ENCODE assay signal across 8 cellular contexts in the genomic region with DNA sequence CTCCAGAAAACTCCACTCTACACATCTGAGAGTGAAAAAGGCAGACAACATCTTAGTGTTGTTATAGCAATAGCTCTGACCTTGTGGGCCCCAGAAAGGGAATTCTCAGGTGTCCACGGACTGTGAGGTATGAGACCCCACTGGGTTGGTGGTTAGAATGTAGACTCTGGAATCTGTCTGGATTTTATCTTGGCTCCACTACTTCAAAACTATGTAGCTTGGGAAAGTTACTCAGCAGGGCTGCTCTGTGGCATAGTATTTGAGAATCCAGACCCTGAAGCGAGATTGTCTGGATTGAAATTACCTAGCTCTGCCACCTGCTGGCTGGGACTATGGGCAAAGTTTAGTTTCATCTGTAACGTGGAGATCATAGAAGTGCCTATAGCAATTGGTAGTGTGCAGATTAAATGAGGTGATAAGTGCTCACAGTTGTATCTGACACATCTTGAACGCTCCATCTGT. TPM values are rescaled to one million over a fixed set of nuclear protein-coding genes. Genes with fewer than 3 reads are reported as not detected.
A peak's percentile ranks its signal among the peaks of the same experiment; 100 is the strongest.
DNase-seq lines count a peak whose midpoint lies in the region; ATAC-seq and TF ChIP-seq lines count a peak whose summit lies in the region.

No MANE protein-coding gene starts in this region.

- no peak overlapping the region for H2AFZ ChIP-seq in GM23338

- no peaks in the 10 kb centered on the region for H3K36me3 Mint-ChIP-seq in GM23338 (ENCODE audit: low read depth)
- H3K36me3 Mint-ChIP-seq in naive thymus-derived CD4-positive, alpha-beta T cell = peaks cover 0 to 6% (median 0%) of the 10 kb centered on the region in 5 donors

- peaks cover 9% of the 10 kb centered on the region; the same call in 1 of the 2 replicates for H3K79me2 ChIP-seq in GM23338 (replicated peaks; ENCODE audit: insufficient read depth)

- H3K27ac Mint-ChIP-seq in GM23338 = no peak overlapping the region
- H3K27ac Mint-ChIP-seq in naive thymus-derived CD4-positive, alpha-beta T cell = peak overlapping the region; percentile 17 to 87 (median 34)

- H3K27me3 Mint-ChIP-seq in GM23338 (ENCODE audit: insufficient read depth, low read depth, poor library complexity) = peaks cover 54% of the 10 kb centered on the region
- no peaks in the 10 kb centered on the region for H3K27me3 Mint-ChIP-seq in naive thymus-derived CD4-positive, alpha-beta T cell

- H3K9me3 ChIP-seq in naive thymus-derived CD4-positive, alpha-beta T cell (ENCODE audit: control insufficient read depth in 2 of 3, low read length in 3 of 3) = no peaks in the 10 kb centered on the region

- H3K9me2 ChIP-seq in GM23338 (ENCODE audit: insufficient read depth) = no peaks in the 10 kb centered on the region

- peaks cover 14% of the 10 kb centered on the region for H3K4me1 Mint-ChIP-seq in GM23338
- H3K4me1 Mint-ChIP-seq in naive thymus-derived CD4-positive, alpha-beta T cell = peaks cover 28 to 93% (median 63%) of the 10 kb centered on the region in 7 donors

- TF ChIP-seq CTCF in C4-2B (conservative IDR thresholded peaks at IDR 0.05) (peak; percentile 65), GM23338 (conservative IDR thresholded peaks at IDR 0.05; ENCODE audit: low read depth in 2 of 2) (peak; percentile 58 to 59), choroid plexus epithelial cell (conservative IDR thresholded peaks at IDR 0.05; ENCODE audit: low read depth, low read length) (peak; percentile 67)

- H3K4me2 ChIP-seq in GM23338 = no peak overlapping the region

- H3F3A ChIP-seq in GM23338 (replicated peaks; ENCODE audit: low read depth) = no peaks in the 10 kb centered on the region

- H3K4me3 ChIP-seq in GM23338 (no peak overlapping the region), choroid plexus epithelial cell (ENCODE audit: low read depth, low read length) (no peak overlapping the region)
- H3K4me3 ChIP-seq in naive thymus-derived CD4-positive, alpha-beta T cell (ENCODE audit: low read length) = no peak overlapping the region

- H3K4me1 ChIP-seq in GM23338 (ENCODE audit: insufficient read depth) = 0 out of 2 replicates have a peak, but pooled peaks cover 3% of the 10 kb centered on the region
- H3K4me1 ChIP-seq in naive thymus-derived CD4-positive, alpha-beta T cell (ENCODE audit: control insufficient read depth in 2 of 2, insufficient read depth in 2 of 2, low read length in 2 of 2) = peaks cover 18 to 31% of the 10 kb centered on the region in 2 donors

- peak; percentile 51 for DNase-seq in GM23338 (ENCODE audit: low spot score)
- DNase-seq in UCSD-AML1 (lab: John Stamatoyannopoulos, UW; ENCODE audit: unreplicated experiment) = peak; percentile 37
- peak; percentile 86 for DNase-seq in choroid plexus epithelial cell (ENCODE audit: low read depth)
- DNase-seq in naive thymus-derived CD4-positive, alpha-beta T cell = peak in 7 of 9 donors; percentile 51 to 74 (median 66)
- DNase-seq in hippocampal formation (lab: John Stamatoyannopoulos, UW) = no peak

- no peaks in the 10 kb centered on the region for H3K36me3 ChIP-seq in GM23338 (ENCODE audit: insufficient read depth)
- no peaks in the 10 kb centered on the region for H3K36me3 ChIP-seq in naive thymus-derived CD4-positive, alpha-beta T cell (ENCODE audit: control insufficient read depth in 2 of 3, insufficient read depth in 3 of 3, low read length in 3 of 3)

- ATAC-seq in GM23338 = peak; percentile 19; the same call in 1 of the 3 replicates
- peak; percentile 67 for ATAC-seq in naive thymus-derived CD4-positive, alpha-beta T cell
- ATAC-seq in HG03039 (IDR thresholded peaks at IDR 0.05; ENCODE audit: unreplicated experiment) = no peak
- ATAC-seq in GM21528 (IDR thresholded peaks at IDR 0.05; ENCODE audit: low FRiP score, unreplicated experiment) = no peak

- intact Hi-C loops in naive thymus-derived CD4-positive, alpha-beta T cell (cut with micrococcal nuclease) = loop anchor here (1.0 kb wide), 3 partner anchors 25 to 235 kb away; a partner anchor contains a TSS

- H3K9me3 Mint-ChIP-seq in GM23338 = no peaks in the 10 kb centered on the region
- H3K9me3 Mint-ChIP-seq in naive thymus-derived CD4-positive, alpha-beta T cell = no peaks in the 10 kb centered on the region

- no peak overlapping the region for H3K27ac ChIP-seq in C4-2B
- H3K27ac ChIP-seq in GM23338 (ENCODE audit: low read depth) = no peak overlapping the region
- peak overlapping the region; percentile 41 for H3K27ac ChIP-seq in naive thymus-derived CD4-positive, alpha-beta T cell (ENCODE audit: low read depth, low read length)

- POLR2A ChIA-PET in naive thymus-derived CD4-positive, alpha-beta T cell (lab: Charles Lee) = interaction anchor here (0.6 to 14.2 kb wide), 11 partner anchors 9 to 63 kb away, joined by 3 to 206 read pairs (median 4); no protein-coding TSS in a partner anchor

- peaks cover 68% of the 10 kb centered on the region for H3K27me3 ChIP-seq in GM23338 (ENCODE audit: insufficient read depth)
- no peaks in the 10 kb centered on the region for H3K27me3 ChIP-seq in naive thymus-derived CD4-positive, alpha-beta T cell (ENCODE audit: control insufficient read depth in 2 of 2, insufficient read depth in 2 of 2, low read length in 2 of 2)

- peaks cover 78% of the 10 kb centered on the region for H4K20me1 ChIP-seq in GM23338 (replicated peaks; ENCODE audit: insufficient read depth)

- CTCF ChIA-PET in naive thymus-derived CD4-positive, alpha-beta T cell (lab: Charles Lee) = interaction anchor here (0.6 to 3.8 kb wide), 13 partner anchors 9 to 203 kb away, joined by 3 to 39 read pairs (median 4); no protein-coding TSS in a partner anchor

- H3K4me3 Mint-ChIP-seq in GM23338 = no peak overlapping the region
- no peak overlapping the region for H3K4me3 Mint-ChIP-seq in naive thymus-derived CD4-positive, alpha-beta T cell

TF ChIP-seq in GM23338, 12 proteins besides CTCF, POLR2A, EP300 and RAD21 (continues in another document):
- no peak for TF ChIP-seq EZH2 (IDR thresholded peaks at IDR 0.05; ENCODE audit: low read depth, unreplicated experiment)
- no peak for TF ChIP-seq POLR2AphosphoS5 (IDR thresholded peaks at IDR 0.05; ENCODE audit: low read depth)
- no peak for TF ChIP-seq CREB1 (CRISPR knock-in tag; IDR thresholded peaks at IDR 0.05; ENCODE audit: low read depth)
- TF ChIP-seq, protein P1, sequence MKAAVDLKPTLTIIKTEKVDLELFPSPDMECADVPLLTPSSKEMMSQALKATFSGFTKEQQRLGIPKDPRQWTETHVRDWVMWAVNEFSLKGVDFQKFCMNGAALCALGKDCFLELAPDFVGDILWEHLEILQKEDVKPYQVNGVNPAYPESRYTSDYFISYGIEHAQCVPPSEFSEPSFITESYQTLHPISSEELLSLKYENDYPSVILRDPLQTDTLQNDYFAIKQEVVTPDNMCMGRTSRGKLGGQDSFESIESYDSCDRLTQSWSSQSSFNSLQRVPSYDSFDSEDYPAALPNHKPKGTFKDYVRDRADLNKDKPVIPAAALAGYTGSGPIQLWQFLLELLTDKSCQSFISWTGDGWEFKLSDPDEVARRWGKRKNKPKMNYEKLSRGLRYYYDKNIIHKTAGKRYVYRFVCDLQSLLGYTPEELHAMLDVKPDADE (IDR thresholded peaks at IDR 0.05) = no peak
- no peak for TF ChIP-seq JUNB (IDR thresholded peaks at IDR 0.05; ENCODE audit: unreplicated experiment)
- no peak for TF ChIP-seq ZNF114 (CRISPR knock-in tag; IDR thresholded peaks at IDR 0.05)
- no peak for TF ChIP-seq ZNF331 (CRISPR knock-in tag; IDR thresholded peaks at IDR 0.05; ENCODE audit: low read depth)
- TF ChIP-seq EZH2phosphoT487 (IDR thresholded peaks at IDR 0.05; ENCODE audit: unreplicated experiment) = no peak
- TF ChIP-seq STAT1 (IDR thresholded peaks at IDR 0.05; ENCODE audit: unreplicated experiment) = no peak

RNA-seq across cellular contexts. Expression of a gene that starts 25.8 kb away (rescaled TPM):
- 11.6 and 19.5 TPM in 2 replicates for total RNA-seq in GM23338 (2014; rRNA removed; shearing (Covaris generic))
- polyA plus RNA-seq in GM23338 (2016; fragmentation: Nextera tagmentation; extraction: Ambion mirVana) = 28.3 and 28.6 TPM in 2 replicates
- 100 to 1,000 TPM in 4 of 5 experiments, 10 to 100 TPM in 1; 58.3 to 142 (median 127) TPM for total RNA-seq in naive thymus-derived CD4-positive, alpha-beta T cell
- 10 to 100 TPM; 16.3 to 24.8 TPM for polyA plus RNA-seq in naive thymus-derived CD4-positive, alpha-beta T cell

Comparison
In these comparisons a context has a peak if more than half of its experiments do, and no peak if none do; other contexts are left out.
1. ATAC-seq: peak in GM23338 (single experiment) and naive thymus-derived CD4-positive, alpha-beta T cell (single experiment); none in HG03039 (single experiment) and GM21528 (single experiment).
2. DNase-seq: peak in GM23338 (single experiment), UCSD-AML1 (single experiment), choroid plexus epithelial cell (single experiment) and naive thymus-derived CD4-positive, alpha-beta T cell (7 of 9); none in hippocampal formation (0 of 2).
3. Peak in every context shown above with its lines, with median percentiles within 50 percentile points of each other: CTCF ChIP-seq.